In genomic region chrX:1481636-1482529, GRCh38 we compare ENCODE assay signal across 8 cellular contexts. TPM values are rescaled to one million over a fixed set of nuclear protein-coding genes. Genes with fewer than 3 reads are reported as not detected.
DNase-seq lines count a peak whose midpoint lies in the region; ATAC-seq and TF ChIP-seq lines count a peak whose summit lies in the region.

No MANE protein-coding gene starts in this region.

- H3K27ac Mint-ChIP-seq in CD4-positive, alpha-beta T cell, result peak overlapping the region; percentile 95

- peak; percentile 84 for ATAC-seq in CD4-positive, alpha-beta T cell (ENCODE audit: poor library complexity)
- ATAC-seq in GM21515 (IDR thresholded peaks at IDR 0.05; ENCODE audit: unreplicated experiment), result peak; percentile 61

- H3K9me3 Mint-ChIP-seq in CD4-positive, alpha-beta T cell, result peaks cover 4% of the 10 kb centered on the region

- no peak for TF ChIP-seq CTCF in CD4-positive, alpha-beta T cell (IDR thresholded peaks at IDR 0.05)
- TF ChIP-seq CTCF in fibroblast of villous mesenchyme (IDR thresholded peaks at IDR 0.05; ENCODE audit: insufficient read depth, low read depth, low read length) (no peak), osteoblast (IDR thresholded peaks at IDR 0.05; ENCODE audit: extremely low read depth, low read depth, low read length) (no peak)

- H3K4me3 Mint-ChIP-seq in CD4-positive, alpha-beta T cell, result peak overlapping the region; percentile 73

- peak overlapping the region; percentile 40 for H3K4me3 ChIP-seq in Jurkat, Clone E6-1 (ENCODE audit: low read length)
- H3K4me3 ChIP-seq in fibroblast of villous mesenchyme (ENCODE audit: low read depth, low read length), result peak overlapping the region; percentile 35
- peak overlapping the region; percentile 33 for H3K4me3 ChIP-seq in osteoblast (ENCODE audit: insufficient read depth, low read length)

- no peaks in the 10 kb centered on the region for H3K27me3 ChIP-seq in CD4-positive, alpha-beta T cell (ENCODE audit: control insufficient read depth, insufficient read depth, low read length)
- H3K27me3 ChIP-seq in osteoblast (ENCODE audit: insufficient read depth, low read length), result no peaks in the 10 kb centered on the region

- peaks cover 83% of the 10 kb centered on the region for H3K36me3 Mint-ChIP-seq in CD4-positive, alpha-beta T cell (ENCODE audit: low read depth)

- H4K20me1 ChIP-seq in osteoblast (ENCODE audit: insufficient read depth, low read length), result no peaks in the 10 kb centered on the region

- POLR2A ChIA-PET in CD4-positive, alpha-beta T cell (lab: Charles Lee), result no interaction called here

- no peaks in the 10 kb centered on the region for H3K79me2 ChIP-seq in osteoblast (ENCODE audit: insufficient read depth, low read length)

- peak overlapping the region; percentile 80 for H2AFZ ChIP-seq in osteoblast (ENCODE audit: low read length)

- no peaks in the 10 kb centered on the region for H3K27me3 Mint-ChIP-seq in CD4-positive, alpha-beta T cell

- peak overlapping the region; percentile 61 for H3K4me2 ChIP-seq in osteoblast (ENCODE audit: insufficient read depth, low read length)

- peaks cover 64% of the 10 kb centered on the region for H3K4me1 Mint-ChIP-seq in CD4-positive, alpha-beta T cell (ENCODE audit: low read depth)

- intact Hi-C loops in CD4-positive, alpha-beta T cell (cut with DNase I, micrococcal nuclease), result loop anchor here (1.0 to 5.0 kb wide), 5 partner anchors 10 to 55 kb away; partner anchors contain the start of gene P2RY8 (in 1 of the 2)

- no peaks in the 10 kb centered on the region for H3K9me3 ChIP-seq in CD4-positive, alpha-beta T cell (ENCODE audit: control insufficient read depth, low read length)
- H3K9me3 ChIP-seq in osteoblast (ENCODE audit: low read depth, low read length), result no peaks in the 10 kb centered on the region

- CTCF ChIA-PET in CD4-positive, alpha-beta T cell (lab: Charles Lee), result no interaction called here

- no peaks in the 10 kb centered on the region for H3K4me1 ChIP-seq in osteoblast (ENCODE audit: insufficient read depth, low read length)

- no peaks in the 10 kb centered on the region for H3K36me3 ChIP-seq in osteoblast (ENCODE audit: insufficient read depth, low read length)

- peak; percentile 49 to 77 (median 65) for DNase-seq in CD4-positive, alpha-beta T cell
- DNase-seq in Jurkat, Clone E6-1 (ENCODE audit: low read depth, low spot score), result peak; percentile 98
- peak; percentile 65 for DNase-seq in activated T-cell treated with anti-CD3 and anti-CD28 coated beads for 48 hours (ENCODE audit: low read depth)
- peak; percentile 87 for DNase-seq in fibroblast of villous mesenchyme (ENCODE audit: low read depth)
- peak; percentile 84 for DNase-seq in osteoblast (ENCODE audit: insufficient read length, low spot score, missing footprints)
- DNase-seq in ureter (ENCODE audit: low spot score), result peak; percentile 72
- DNase-seq in C1 segment of cervical spinal cord (lab: John Stamatoyannopoulos, UW), result no peak

- H3K27ac ChIP-seq in CD4-positive, alpha-beta T cell (ENCODE audit: low read depth, low read length), result peak overlapping the region; percentile 59
- no peak overlapping the region for H3K27ac ChIP-seq in osteoblast (ENCODE audit: low read depth, low read length)

RNA-seq across cellular contexts. Expression of gene ASMTL, which starts 29.2 kb away (rescaled TPM):
- 10 to 100 TPM; 34.6 to 39.3 TPM for total RNA-seq in CD4-positive, alpha-beta T cell
- 21.7 TPM for polyA plus RNA-seq in Jurkat, Clone E6-1 (2012; ENCODE audit: insufficient read depth, insufficient read length)
- total RNA-seq in fibroblast of villous mesenchyme, result 16.4 and 23.2 TPM in 2 replicates
- total RNA-seq in osteoblast, result 22.4 and 24.6 TPM in 2 replicates
- total RNA-seq in ureter, result 32.5 TPM

RNA-seq across cellular contexts. Expression of gene P2RY8, which starts 55.1 kb away (rescaled TPM):
- 100 to 1,000 TPM; 139 TPM for total RNA-seq in CD4-positive, alpha-beta T cell
- 33.0 TPM for polyA plus RNA-seq in Jurkat, Clone E6-1 (2012; ENCODE audit: insufficient read depth, insufficient read length)
- total RNA-seq in fibroblast of villous mesenchyme (not detected in 2 replicates), osteoblast (under 0.01 TPM in 1 of 2 replicates, not detected in the other), ureter (3.4 TPM)

Comparison
In these comparisons a context has a peak if more than half of its experiments do, and no peak if none do; other contexts are left out.
1. DNase-seq: peak in CD4-positive, alpha-beta T cell (10 of 10), Jurkat, Clone E6-1 (single experiment), activated T-cell treated with anti-CD3 and anti-CD28 coated beads for 48 hours (single experiment), fibroblast of villous mesenchyme (single experiment), osteoblast (single experiment) and ureter (single experiment); none in C1 segment of cervical spinal cord (0 of 14).
2. RNA of gene P2RY8, which starts 55.1 kb away (total RNA-seq): 139 TPM in CD4-positive, alpha-beta T cell; 3.4 TPM in ureter (single experiment), not detected in fibroblast of villous mesenchyme and under 0.01 TPM in osteoblast; every median in the first group is over 10 times any median in the second.
3. Peak in every context shown above with its lines, with median percentiles within 50 percentile points of each other: H3K4me3 ChIP-seq.